In the genomic region with DNA sequence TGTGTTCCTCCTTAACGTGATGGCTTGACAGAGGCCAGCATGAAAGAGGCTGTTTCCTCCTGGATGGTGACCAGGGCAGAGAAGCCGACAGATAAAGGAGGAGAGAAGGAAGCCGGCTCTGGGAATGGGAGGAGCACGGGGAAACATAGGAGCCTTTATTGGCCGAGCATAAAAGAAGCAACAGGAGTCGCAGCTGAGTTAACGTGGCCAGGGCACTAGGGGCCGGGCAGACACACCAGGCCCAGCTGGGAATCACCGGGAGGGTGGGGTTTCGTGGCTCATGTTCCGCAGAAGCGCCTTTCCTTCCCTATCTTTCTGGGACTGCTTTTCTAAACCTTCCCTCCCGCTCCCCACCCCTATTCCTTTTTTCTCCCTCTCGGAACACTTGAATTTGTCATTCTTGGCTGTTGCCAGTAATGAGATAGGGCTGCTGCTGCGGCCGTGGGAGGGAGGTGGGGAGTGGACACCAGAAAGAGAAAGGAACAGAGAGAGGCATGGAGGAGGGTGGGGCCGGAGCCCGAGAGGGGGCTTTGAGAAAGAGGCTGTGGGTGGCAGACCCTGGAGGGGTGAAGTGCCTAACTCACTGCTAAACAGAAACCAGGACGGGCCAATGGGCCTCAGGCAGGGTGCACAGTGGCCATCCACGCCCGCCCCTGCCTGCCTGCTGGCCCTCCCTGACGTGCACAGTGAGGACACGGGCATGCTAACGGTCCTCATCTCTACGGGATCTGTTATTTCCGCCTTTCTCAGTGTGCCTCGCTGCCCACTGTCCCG, we compare ENCODE assay signal across 1 cellular context.
TF ChIP-seq lines count a peak whose summit lies in the region.

No MANE protein-coding gene starts in this region.

TF ChIP-seq in IMR-90, 13 proteins besides CTCF, POLR2A, EP300 and RAD21 (continued from another document):
- TF ChIP-seq, protein P1, sequence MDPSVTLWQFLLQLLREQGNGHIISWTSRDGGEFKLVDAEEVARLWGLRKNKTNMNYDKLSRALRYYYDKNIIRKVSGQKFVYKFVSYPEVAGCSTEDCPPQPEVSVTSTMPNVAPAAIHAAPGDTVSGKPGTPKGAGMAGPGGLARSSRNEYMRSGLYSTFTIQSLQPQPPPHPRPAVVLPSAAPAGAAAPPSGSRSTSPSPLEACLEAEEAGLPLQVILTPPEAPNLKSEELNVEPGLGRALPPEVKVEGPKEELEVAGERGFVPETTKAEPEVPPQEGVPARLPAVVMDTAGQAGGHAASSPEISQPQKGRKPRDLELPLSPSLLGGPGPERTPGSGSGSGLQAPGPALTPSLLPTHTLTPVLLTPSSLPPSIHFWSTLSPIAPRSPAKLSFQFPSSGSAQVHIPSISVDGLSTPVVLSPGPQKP (IDR thresholded peaks at IDR 0.05; ENCODE audit: borderline replicate concordance, low read depth, low read length): no peak
- TF ChIP-seq, protein P2, sequence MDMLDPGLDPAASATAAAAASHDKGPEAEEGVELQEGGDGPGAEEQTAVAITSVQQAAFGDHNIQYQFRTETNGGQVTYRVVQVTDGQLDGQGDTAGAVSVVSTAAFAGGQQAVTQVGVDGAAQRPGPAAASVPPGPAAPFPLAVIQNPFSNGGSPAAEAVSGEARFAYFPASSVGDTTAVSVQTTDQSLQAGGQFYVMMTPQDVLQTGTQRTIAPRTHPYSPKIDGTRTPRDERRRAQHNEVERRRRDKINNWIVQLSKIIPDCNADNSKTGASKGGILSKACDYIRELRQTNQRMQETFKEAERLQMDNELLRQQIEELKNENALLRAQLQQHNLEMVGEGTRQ (IDR thresholded peaks at IDR 0.05; ENCODE audit: low read depth, low read length): no peak
- TF ChIP-seq MXI1 (IDR thresholded peaks at IDR 0.05; ENCODE audit: borderline replicate concordance, low read depth, low read length) (no peak), RCOR1 (IDR thresholded peaks at IDR 0.05; ENCODE audit: insufficient replicate concordance, low read length) (no peak), MAFK (IDR thresholded peaks at IDR 0.05; ENCODE audit: low read depth, low read length) (no peak), CEBPB (IDR thresholded peaks at IDR 0.05; ENCODE audit: low read depth, low read length) (no peak), FOS (IDR thresholded peaks at IDR 0.05; ENCODE audit: low read depth, low read length) (no peak), BHLHE40 (IDR thresholded peaks at IDR 0.05; ENCODE audit: low read depth, low read length) (no peak), SMC3 (IDR thresholded peaks at IDR 0.05; ENCODE audit: low read depth, low read length) (no peak), MAZ (IDR thresholded peaks at IDR 0.05; ENCODE audit: borderline replicate concordance, low read depth, low read length) (no peak; the same call in 1 of the 2 replicates), RFX5 (IDR thresholded peaks at IDR 0.05; ENCODE audit: low read depth, low read length) (no peak)
TF ChIP-seq in IMR-90: peak in this region for 0.
